In the genomic region with DNA sequence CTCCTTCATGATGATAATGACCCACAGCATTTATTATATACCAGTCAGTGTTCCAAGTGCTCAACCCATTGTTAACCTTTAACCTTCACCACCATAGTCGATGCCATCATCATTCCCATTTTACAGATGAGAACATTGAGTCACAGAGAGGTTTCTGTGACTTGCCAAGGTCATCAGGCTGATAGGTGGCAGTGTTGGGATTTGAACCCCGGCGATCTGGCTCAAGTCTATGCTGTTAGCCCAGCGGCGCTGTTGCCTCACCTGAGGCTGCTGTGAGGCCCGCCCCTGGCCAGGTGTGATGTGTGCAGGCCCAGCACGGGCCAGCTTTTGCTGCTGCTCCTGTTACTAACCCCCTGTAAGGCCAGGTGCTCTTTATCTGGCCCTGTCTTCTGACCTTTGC, we compare ENCODE assay signal across 23 cellular contexts.
"Had no signal": no experiment of that assay in that cellular context is flagged by ENCODE, and none has a peak within 500 bp of the region (broad histone marks: within the 10 kb centered on the region; RNA-seq: fewer than 3 reads in every experiment).

No MANE protein-coding gene starts in this region.

- H3K36me3 ChIP-seq: gastrocnemius medialis, ovary, sigmoid colon had no signal

- DNase-seq: activated B cell treated with CpG ODN at 0.5 μM for 24 hours; activated CD4-positive, alpha-beta memory T cell treated with anti-CD3 and anti-CD28 coated beads, Interleukin-2, amount 10 ng/mL, durations not matched to agents 7 days and 5 days; activated CD4-positive, alpha-beta T cell treated with anti-CD3 and anti-CD28 coated beads for 4 hours; activated effector memory CD4-positive, alpha-beta T cell treated with Interleukin-2 at 50 U/mL for 16 hours; activated naive CD4-positive, alpha-beta T cell treated with anti-CD3 and anti-CD28 coated beads, Interleukin-2, amount 10 ng/mL, durations not matched to agents 7 days and 5 days; activated naive CD8-positive, alpha-beta T cell treated with anti-CD3 and anti-CD28 coated beads, Interleukin-2, amount 50 U/mL, for 24 hours; activated T-cell treated with anti-CD3 and anti-CD28 coated beads, Interleukin-2, amount 50 U/mL, for 4 hours; anterior cingulate cortex; caudate nucleus; gastrocnemius medialis; heart left ventricle; kidney; ovary; sigmoid colon; stimulated activated CD4-positive, alpha-beta T cell treated with anti-CD3 and anti-CD28 coated beads, Interleukin-4, amount 100 ng/mL, for 24 hours; SW 1271 had no signal

- ATAC-seq: activated T-cell treated with anti-CD3 and anti-CD28 coated beads, Interleukin-2, amount 50 U/mL, for 4 hours; gastrocnemius medialis; heart left ventricle; left lung; stimulated activated effector memory CD8-positive, alpha-beta T cell treated with anti-CD3 and anti-CD28 coated beads, Interleukin-12 subunit alpha, Interleukin-12 subunit beta, amount 100 ng/mL, for 72 hours had no signal

- H3K27me3 Mint-ChIP-seq: activated B cell treated with CpG ODN at 0.5 μM for 24 hours; activated CD4-positive, alpha-beta memory T cell treated with anti-CD3 and anti-CD28 coated beads, Interleukin-2, amount 10 ng/mL, durations not matched to agents 7 days and 5 days had no signal

- H3K4me1 Mint-ChIP-seq: activated B cell treated with CpG ODN at 0.5 μM for 24 hours; activated CD4-positive, alpha-beta memory T cell treated with anti-CD3 and anti-CD28 coated beads, Interleukin-2, amount 10 ng/mL, durations not matched to agents 7 days and 5 days; activated naive CD4-positive, alpha-beta T cell treated with anti-CD3 and anti-CD28 coated beads, Interleukin-2, amount 10 ng/mL, durations not matched to agents 7 days and 5 days; activated naive CD8-positive, alpha-beta T cell treated with anti-CD3 and anti-CD28 coated beads, Interleukin-2, amount 50 U/mL, for 24 hours had no signal

- H3K4me1 ChIP-seq: gastrocnemius medialis had no signal

- H3K27ac ChIP-seq: gastrocnemius medialis, heart left ventricle, left lung, ovary, sigmoid colon, testis had no signal

- H3K4me3 ChIP-seq: gastrocnemius medialis, heart left ventricle, left lung, ovary, sigmoid colon, testis had no signal

- FAIRE-seq: colon, endometrium, kidney had no signal

- H3K36me3 Mint-ChIP-seq: activated naive CD4-positive, alpha-beta T cell treated with anti-CD3 and anti-CD28 coated beads, Interleukin-2, amount 10 ng/mL, durations not matched to agents 7 days and 5 days; stimulated activated effector memory CD8-positive, alpha-beta T cell treated with anti-CD3 and anti-CD28 coated beads, Interleukin-12 subunit alpha, Interleukin-12 subunit beta, amount 100 ng/mL, for 72 hours had no signal

- H3K4me3 Mint-ChIP-seq: activated B cell treated with CpG ODN at 0.5 μM for 24 hours; activated CD4-positive, alpha-beta memory T cell treated with anti-CD3 and anti-CD28 coated beads, Interleukin-2, amount 10 ng/mL, durations not matched to agents 7 days and 5 days; activated naive CD4-positive, alpha-beta T cell treated with anti-CD3 and anti-CD28 coated beads, Interleukin-2, amount 10 ng/mL, durations not matched to agents 7 days and 5 days; activated naive CD8-positive, alpha-beta T cell treated with anti-CD3 and anti-CD28 coated beads, Interleukin-2, amount 50 U/mL, for 24 hours; activated T-cell treated with anti-CD3 and anti-CD28 coated beads, Interleukin-2, amount 50 U/mL, for 4 hours; brain; neural crest cell; stimulated activated effector memory CD8-positive, alpha-beta T cell treated with anti-CD3 and anti-CD28 coated beads, Interleukin-12 subunit alpha, Interleukin-12 subunit beta, amount 100 ng/mL, for 72 hours had no signal

- H3K27me3 ChIP-seq: gastrocnemius medialis, heart left ventricle, left lung, ovary, sigmoid colon, testis had no signal

- H3K9me3 Mint-ChIP-seq: activated B cell treated with CpG ODN at 0.5 μM for 24 hours; activated CD4-positive, alpha-beta memory T cell treated with anti-CD3 and anti-CD28 coated beads, Interleukin-2, amount 10 ng/mL, durations not matched to agents 7 days and 5 days; activated naive CD4-positive, alpha-beta T cell treated with anti-CD3 and anti-CD28 coated beads, Interleukin-2, amount 10 ng/mL, durations not matched to agents 7 days and 5 days; activated naive CD8-positive, alpha-beta T cell treated with anti-CD3 and anti-CD28 coated beads, Interleukin-2, amount 50 U/mL, for 24 hours; activated T-cell treated with anti-CD3 and anti-CD28 coated beads, Interleukin-2, amount 50 U/mL, for 4 hours; brain; neural crest cell; stimulated activated effector memory CD8-positive, alpha-beta T cell treated with anti-CD3 and anti-CD28 coated beads, Interleukin-12 subunit alpha, Interleukin-12 subunit beta, amount 100 ng/mL, for 72 hours had no signal

- H3K27ac Mint-ChIP-seq: activated B cell treated with CpG ODN at 0.5 μM for 24 hours; activated CD4-positive, alpha-beta memory T cell treated with anti-CD3 and anti-CD28 coated beads, Interleukin-2, amount 10 ng/mL, durations not matched to agents 7 days and 5 days; activated naive CD4-positive, alpha-beta T cell treated with anti-CD3 and anti-CD28 coated beads, Interleukin-2, amount 10 ng/mL, durations not matched to agents 7 days and 5 days; activated naive CD8-positive, alpha-beta T cell treated with anti-CD3 and anti-CD28 coated beads, Interleukin-2, amount 50 U/mL, for 24 hours had no signal

- H3K9me3 ChIP-seq: gastrocnemius medialis, heart left ventricle, left lung, ovary, sigmoid colon, testis had no signal
